Comparison of ENCODE assay signal across 1 cellular context in genomic region chr2:102025016-102025491, GRCh38.
TF ChIP-seq lines count a peak whose summit lies in the region.

No MANE protein-coding gene starts in this region.

TF ChIP-seq in GM23338, 12 proteins besides CTCF, POLR2A, EP300 and RAD21 (continued from another document):
- no peak for TF ChIP-seq ZNF462 (CRISPR knock-in tag; IDR thresholded peaks at IDR 0.05)
